ENCODE assay signal across 10 cellular contexts in genomic region chr5:142798099-142798768, GRCh38. TPM values are rescaled to one million over a fixed set of nuclear protein-coding genes. Genes with fewer than 3 reads are reported as not detected.
DNase-seq lines count a peak whose midpoint lies in the region; ATAC-seq and TF ChIP-seq lines count a peak whose summit lies in the region.
"Had no signal": no experiment of that assay in that cellular context is flagged by ENCODE, and none has a peak within 500 bp of the region (broad histone marks: within the 10 kb centered on the region; RNA-seq: fewer than 3 reads in every experiment).

No MANE protein-coding gene starts in this region.

- no peak overlapping the region for H2BK5ac ChIP-seq in neuronal stem cell (ENCODE audit: low read length)

- intact Hi-C loops in activated T-helper 2 cell treated with anti-CD3 and anti-CD28 coated beads, Interferon-gamma antibody, Interleukin-2, Interleukin-4, amounts not matched to agents 10 μg/mL and 5 μg/mL and 100 μg/mL, durations not matched to agents 14 hours and 24 hours and 36 hours (cut with micrococcal nuclease), result no loop called here
- intact Hi-C loops in ascending aorta (cut with DNase I) (no loop called here), testis (cut with DNase I; ENCODE audit: low total_unique reads) (no loop called here), PC-9 (cut with micrococcal nuclease; ENCODE audit: unreplicated experiment) (no loop called here)

- H3K14ac ChIP-seq in neuronal stem cell (ENCODE audit: low read length), result no peak overlapping the region

- no peak overlapping the region for H2BK120ac ChIP-seq in neuronal stem cell (ENCODE audit: low read depth, low read length)

- peak overlapping the region; percentile 87 to 91 (median 88) for H3K27ac Mint-ChIP-seq in CD4-positive, CD25-positive, alpha-beta regulatory T cell
- H3K27ac Mint-ChIP-seq in activated T-helper 2 cell treated with anti-CD3 and anti-CD28 coated beads, Interferon-gamma antibody, Interleukin-2, Interleukin-4, amounts not matched to agents 10 μg/mL and 5 μg/mL and 100 μg/mL, durations not matched to agents 14 hours and 24 hours and 36 hours, result peak overlapping the region; percentile 69
- peak overlapping the region in 5 of 6 donors; percentile 5 to 79 (median 68) for H3K27ac Mint-ChIP-seq in naive B cell

- no peak overlapping the region for H3K27ac ChIP-seq in CD4-positive, CD25-positive, alpha-beta regulatory T cell (ENCODE audit: insufficient read depth, low read length, poor library complexity, severe bottlenecking)
- H3K27ac ChIP-seq in neuronal stem cell (replicated peaks; ENCODE audit: low read length) (no peak overlapping the region), ascending aorta (peak overlapping the region in 1 of 2 donors; percentile 2), testis (no peak overlapping the region), PC-9 (no peak overlapping the region)

- CTCF ChIA-PET in PC-9 (lab: Charles Lee), result interaction anchor here (0.6 kb wide), 1 partner anchor 69 kb away, joined by 3 read pairs; no protein-coding TSS in a partner anchor

- no CpG with 5 or more reads among the region's 4 CpGs for WGBS in neuronal stem cell (ENCODE audit: extremely low coverage in 2 of 2, insufficient read length in 2 of 2, insufficient replicate concordance in 1 of 2), 2 donors
- WGBS in testis, 2 donors, result 77 to 78% methylated on average over 4 of the region's 4 CpGs

- H3K79me2 ChIP-seq in PC-9 (ENCODE audit: low read depth), result 0 out of 2 replicates have a peak, but pooled peaks cover 12% of the 10 kb centered on the region

- H3K23ac ChIP-seq in neuronal stem cell (ENCODE audit: low read depth, low read length, poor library complexity), result no peak overlapping the region

- H2BK12ac ChIP-seq in neuronal stem cell (ENCODE audit: low read length), result no peak overlapping the region

- no peak overlapping the region for H2AFZ ChIP-seq in neuronal stem cell (ENCODE audit: low read length)
- H2AFZ ChIP-seq in PC-9, result no peak overlapping the region

- peak overlapping the region in 3 of 4 donors; percentile 16 to 60 (median 34) for H3K4me3 Mint-ChIP-seq in CD4-positive, CD25-positive, alpha-beta regulatory T cell
- H3K4me3 Mint-ChIP-seq in activated T-helper 2 cell treated with anti-CD3 and anti-CD28 coated beads, Interferon-gamma antibody, Interleukin-2, Interleukin-4, amounts not matched to agents 10 μg/mL and 5 μg/mL and 100 μg/mL, durations not matched to agents 14 hours and 24 hours and 36 hours (ENCODE audit: low read depth), result peak overlapping the region; percentile 40
- H3K4me3 Mint-ChIP-seq in naive B cell, result peak overlapping the region in 7 of 8 donors; percentile 24 to 59 (median 42)

- H4K91ac ChIP-seq in neuronal stem cell (ENCODE audit: low read depth, low read length, poor library complexity), result no peak overlapping the region

- TF ChIP-seq CTCF in ascending aorta (IDR thresholded peaks at IDR 0.05) (no peak), testis (IDR thresholded peaks at IDR 0.05) (no peak), PC-9 (conservative IDR thresholded peaks at IDR 0.05) (no peak)

- peaks cover 10 to 62% (median 38%) of the 10 kb centered on the region in 4 donors for H3K4me1 Mint-ChIP-seq in CD4-positive, CD25-positive, alpha-beta regulatory T cell
- H3K4me1 Mint-ChIP-seq in activated T-helper 2 cell treated with anti-CD3 and anti-CD28 coated beads, Interferon-gamma antibody, Interleukin-2, Interleukin-4, amounts not matched to agents 10 μg/mL and 5 μg/mL and 100 μg/mL, durations not matched to agents 14 hours and 24 hours and 36 hours (ENCODE audit: low read depth), result peaks cover 64% of the 10 kb centered on the region
- H3K4me1 Mint-ChIP-seq in naive B cell, result peaks cover 54 to 82% (median 69%) of the 10 kb centered on the region in 3 donors

- H3K9me3 ChIP-seq in CD4-positive, CD25-positive, alpha-beta regulatory T cell (ENCODE audit: control insufficient read depth in 2 of 2, low read length in 2 of 2), result no peaks in the 10 kb centered on the region
- H3K9me3 ChIP-seq in neuronal stem cell (replicated peaks in 1 of 2; ENCODE audit: control insufficient read depth in 2 of 2, insufficient read depth in 1 of 2, low read depth in 1 of 2, low read length in 2 of 2) (no peaks in the 10 kb centered on the region), ascending aorta (no peaks in the 10 kb centered on the region), testis (no peaks in the 10 kb centered on the region), PC-9 (ENCODE audit: insufficient read depth, low read depth) (no peaks in the 10 kb centered on the region)

- peak in 2 of 3 donors; percentile 24 to 66 for DNase-seq in CD4-positive, CD25-positive, alpha-beta regulatory T cell
- peak; percentile 97 for DNase-seq in KBM-7
- peak; percentile 31 for DNase-seq in activated T-helper 2 cell treated with anti-CD3 and anti-CD28 coated beads, Interferon-gamma antibody, Interleukin-2, Interleukin-4, amounts not matched to agents 10 μg/mL and 5 μg/mL and 100 μg/mL, durations not matched to agents 14 hours and 24 hours and 36 hours (ENCODE audit: low spot score)
- peak; percentile 44 for DNase-seq in naive B cell
- DNase-seq in neuronal stem cell (ENCODE audit: low spot score), result no peak
- no peak for DNase-seq in ascending aorta (ENCODE audit: low spot score in 2 of 2)
- DNase-seq in testis, result no peak
- no peak for DNase-seq in PC-9
- DNase-seq: DMS153, NCI-H1436 had no signal

- in situ Hi-C loops in KBM-7 (cut with MboI; ENCODE audit: low pct_unique_long_range_greater_than_20kb, low sequenced_read_pairs), result no loop called here

- H3K79me1 ChIP-seq in neuronal stem cell (ENCODE audit: low read depth, low read length), result peaks cover 2% of the 10 kb centered on the region

- H4K20me1 ChIP-seq in PC-9 (ENCODE audit: insufficient read depth), result 0 out of 2 replicates have a peak, but pooled peaks cover 5% of the 10 kb centered on the region

- H3K36me3 Mint-ChIP-seq in CD4-positive, CD25-positive, alpha-beta regulatory T cell, result no peaks in the 10 kb centered on the region
- no peaks in the 10 kb centered on the region for H3K36me3 Mint-ChIP-seq in activated T-helper 2 cell treated with anti-CD3 and anti-CD28 coated beads, Interferon-gamma antibody, Interleukin-2, Interleukin-4, amounts not matched to agents 10 μg/mL and 5 μg/mL and 100 μg/mL, durations not matched to agents 14 hours and 24 hours and 36 hours (ENCODE audit: low read depth)
- H3K36me3 Mint-ChIP-seq in naive B cell, result no peaks in the 10 kb centered on the region

- H3K4me3 ChIP-seq in CD4-positive, CD25-positive, alpha-beta regulatory T cell (ENCODE audit: low read depth, low read length), result peak overlapping the region; percentile 29
- no peak overlapping the region for H3K4me3 ChIP-seq in neuronal stem cell (ENCODE audit: low read length in 2 of 2)
- H3K4me3 ChIP-seq in ascending aorta, result no peak overlapping the region
- no peak overlapping the region for H3K4me3 ChIP-seq in testis
- H3K4me3 ChIP-seq in PC-9, result no peak overlapping the region

- no peaks in the 10 kb centered on the region for H3K9me3 Mint-ChIP-seq in CD4-positive, CD25-positive, alpha-beta regulatory T cell
- H3K9me3 Mint-ChIP-seq in activated T-helper 2 cell treated with anti-CD3 and anti-CD28 coated beads, Interferon-gamma antibody, Interleukin-2, Interleukin-4, amounts not matched to agents 10 μg/mL and 5 μg/mL and 100 μg/mL, durations not matched to agents 14 hours and 24 hours and 36 hours, result no peaks in the 10 kb centered on the region
- H3K9me3 Mint-ChIP-seq in naive B cell, result no peaks in the 10 kb centered on the region

- no peaks in the 10 kb centered on the region for H3K27me3 Mint-ChIP-seq in CD4-positive, CD25-positive, alpha-beta regulatory T cell
- H3K27me3 Mint-ChIP-seq in activated T-helper 2 cell treated with anti-CD3 and anti-CD28 coated beads, Interferon-gamma antibody, Interleukin-2, Interleukin-4, amounts not matched to agents 10 μg/mL and 5 μg/mL and 100 μg/mL, durations not matched to agents 14 hours and 24 hours and 36 hours (ENCODE audit: low read depth), result no peaks in the 10 kb centered on the region
- no peaks in the 10 kb centered on the region for H3K27me3 Mint-ChIP-seq in naive B cell

- H3K18ac ChIP-seq in neuronal stem cell (ENCODE audit: low read length), result no peak overlapping the region

- no peaks in the 10 kb centered on the region for H3K9me2 ChIP-seq in PC-9 (ENCODE audit: insufficient read depth)

- peaks cover 37% of the 10 kb centered on the region for H3K4me1 ChIP-seq in CD4-positive, CD25-positive, alpha-beta regulatory T cell (ENCODE audit: control insufficient read depth, insufficient read depth, low read length, poor library complexity, severe bottlenecking)
- peaks cover 0 to 8% of the 10 kb centered on the region in 2 donors for H3K4me1 ChIP-seq in neuronal stem cell (ENCODE audit: control insufficient read depth in 2 of 2, insufficient read depth in 1 of 2, low read depth in 1 of 2, low read length in 2 of 2)
- peaks cover 0 to 3% of the 10 kb centered on the region in 2 donors for H3K4me1 ChIP-seq in ascending aorta
- peaks cover 3% of the 10 kb centered on the region for H3K4me1 ChIP-seq in testis
- H3K4me1 ChIP-seq in PC-9 (replicated peaks; ENCODE audit: insufficient read depth), result no peaks in the 10 kb centered on the region

- H2BK15ac ChIP-seq in neuronal stem cell (ENCODE audit: low read length), result no peak overlapping the region

- no peak overlapping the region for H4K8ac ChIP-seq in neuronal stem cell (ENCODE audit: low read depth, low read length)

- no peaks in the 10 kb centered on the region for H3K36me3 ChIP-seq in CD4-positive, CD25-positive, alpha-beta regulatory T cell (ENCODE audit: control insufficient read depth, insufficient read depth, low read length)
- H3K36me3 ChIP-seq in neuronal stem cell (replicated peaks in 1 of 2; ENCODE audit: control insufficient read depth in 2 of 2, insufficient read depth in 2 of 2, low read length in 2 of 2), result no peaks in the 10 kb centered on the region
- no peaks in the 10 kb centered on the region for H3K36me3 ChIP-seq in ascending aorta
- no peaks in the 10 kb centered on the region for H3K36me3 ChIP-seq in testis (ENCODE audit: low read depth, missing control alignments)
- no peaks in the 10 kb centered on the region for H3K36me3 ChIP-seq in PC-9 (ENCODE audit: low read depth)

- H3K9ac ChIP-seq in neuronal stem cell (ENCODE audit: low read depth, low read length, poor library complexity), result no peak overlapping the region

- H2AK5ac ChIP-seq in neuronal stem cell (ENCODE audit: low read depth, low read length), result no peak overlapping the region

- BruUV-seq in PC-9 (replicated peaks; lab: Mats Ljungman, UMichigan), result no TSS peak

- no peak overlapping the region for H3K4ac ChIP-seq in neuronal stem cell (ENCODE audit: low read length)

- POLR2A ChIA-PET in PC-9 (lab: Charles Lee; ENCODE audit: unreplicated experiment), result no interaction called here

- no peak overlapping the region for H3K4me2 ChIP-seq in neuronal stem cell (ENCODE audit: insufficient read depth, low read length, poor library complexity, severe bottlenecking)
- H3K4me2 ChIP-seq in PC-9, result no peak overlapping the region

- ATAC-seq in CD4-positive, CD25-positive, alpha-beta regulatory T cell (ENCODE audit: low read depth in 2 of 2), result peak; percentile 42 to 55
- peak; percentile 22 to 38 for ATAC-seq in naive B cell (ENCODE audit: low read depth in 2 of 2)

- H3K27me3 ChIP-seq in CD4-positive, CD25-positive, alpha-beta regulatory T cell (ENCODE audit: control insufficient read depth, insufficient read depth, low read length), result no peaks in the 10 kb centered on the region
- no peaks in the 10 kb centered on the region for H3K27me3 ChIP-seq in neuronal stem cell (ENCODE audit: control insufficient read depth in 3 of 3, insufficient read depth in 3 of 3, low read depth in 1 of 3, low read length in 3 of 3)
- no peaks in the 10 kb centered on the region for H3K27me3 ChIP-seq in ascending aorta
- H3K27me3 ChIP-seq in testis, result no peaks in the 10 kb centered on the region
- H3K27me3 ChIP-seq in PC-9 (ENCODE audit: insufficient read depth, low read depth), result no peaks in the 10 kb centered on the region

- no peak for TF ChIP-seq POLR2A in testis (IDR thresholded peaks at IDR 0.05)

- H3F3A ChIP-seq in PC-9 (ENCODE audit: insufficient read depth, low read depth), result no peaks in the 10 kb centered on the region

RNA-seq across cellular contexts. Expression of gene ARHGAP26, which starts 28.1 kb away (rescaled TPM):
- 40.5 TPM for total RNA-seq in CD4-positive, CD25-positive, alpha-beta regulatory T cell
- polyA plus RNA-seq in CD4-positive, CD25-positive, alpha-beta regulatory T cell, result 1 to 10 TPM; 2.8 to 6.1 (median 4.7) TPM
- 13.6 and 15.1 TPM in 2 replicates for total RNA-seq in activated T-helper 2 cell treated with anti-CD3 and anti-CD28 coated beads, Interferon-gamma antibody, Interleukin-2, Interleukin-4, amounts not matched to agents 10 μg/mL and 5 μg/mL and 100 μg/mL, durations not matched to agents 14 hours and 24 hours and 36 hours
- polyA plus RNA-seq in naive B cell (ENCODE audit: low read depth in 6 of 6) (1 to 10 TPM; 2.4 to 8.7 (median 4.1) TPM), testis (ENCODE audit: insufficient read depth, low read depth, low replicate concordance) (33.8 TPM)
- 6.2 TPM for polyA plus RNA-seq in neuronal stem cell (2013, experiment 1 of 2)
- 5.7 TPM for polyA plus RNA-seq in neuronal stem cell (2013, experiment 2 of 2)
- total RNA-seq in ascending aorta (34.9 TPM), testis (10 to 100 TPM; 95.7 to 98.7 TPM), PC-9 (2021) (23.0 and 29.7 TPM in 2 replicates)

Comparison
In these comparisons a context has a peak if more than half of its experiments do, and no peak if none do; other contexts are left out.
1. DNase-seq: peak in CD4-positive, CD25-positive, alpha-beta regulatory T cell (2 of 3), KBM-7 (single experiment), activated T-helper 2 cell treated with anti-CD3 and anti-CD28 coated beads, Interferon-gamma antibody, Interleukin-2, Interleukin-4, amounts not matched to agents 10 μg/mL and 5 μg/mL and 100 μg/mL, durations not matched to agents 14 hours and 24 hours and 36 hours (single experiment) and naive B cell (single experiment); none in neuronal stem cell (single experiment), ascending aorta (0 of 2), testis (single experiment) and PC-9 (0 of 2).
2. Peak in every context shown above with its lines, with median percentiles within 50 percentile points of each other: H3K27ac Mint-ChIP-seq and H3K4me3 Mint-ChIP-seq.